ENCODE assay signal across 8 cellular contexts in genomic region chr11:236774-237767, GRCh38.
DNase-seq lines count a peak whose midpoint lies in the region; ATAC-seq and TF ChIP-seq lines count a peak whose summit lies in the region.

Gene PSMD13, plus strand, starts transcription at chr11:236976. Its CDS starts 74 bp downstream, at chr11:237050.

- in situ Hi-C loops in GM13976 (cut with MboI; ENCODE audit: low sequenced_read_pairs, unreplicated experiment): no loop called here

- peak within 1 kb of the TSS; percentile 95 for H3K4me3 ChIP-seq in retinal pigment epithelial cell (ENCODE audit: low read length)

- TF ChIP-seq CTCF in GM13976 (IDR thresholded peaks at IDR 0.05; ENCODE audit: borderline replicate concordance, control extremely low read depth, extremely low read depth, insufficient read depth, missing control alignments) (no peak), retinal pigment epithelial cell (conservative IDR thresholded peaks at IDR 0.05; ENCODE audit: low read depth, low read length) (no peak)

- peak; percentile 77 for ATAC-seq in HG02678 (IDR thresholded peaks at IDR 0.05; ENCODE audit: unreplicated experiment)

- DNase-seq in GM13976 (ENCODE audit: low spot score) (peak; percentile 96), NCI-H146 treated with DMSO at 0.1 percent for 48 hours (lab: John Stamatoyannopoulos, UW; ENCODE audit: unreplicated experiment) (peak; percentile 60), T1000 (lab: John Stamatoyannopoulos, UW) (peak; percentile 54), astrocyte of the hippocampus (ENCODE audit: low read depth, low spot score) (peak; percentile 93), hypothalamus (lab: John Stamatoyannopoulos, UW) (peak in 50 of 51 donors; percentile 38 to 89 (median 75)), retinal pigment epithelial cell (ENCODE audit: low read depth) (peak; percentile 30), GOT3 (lab: John Stamatoyannopoulos, UW) (no peak)
